In genomic region chr11:128728767-128729587, GRCh38 we compare ENCODE assay signal across 12 cellular contexts. TPM values are rescaled to one million over a fixed set of nuclear protein-coding genes. Genes with fewer than 3 reads are reported as not detected.
DNase-seq lines count a peak whose midpoint lies in the region; ATAC-seq and TF ChIP-seq lines count a peak whose summit lies in the region.
"Had no signal": no experiment of that assay in that cellular context is flagged by ENCODE, and none has a peak within 500 bp of the region (broad histone marks: within the 10 kb centered on the region; RNA-seq: fewer than 3 reads in every experiment).

No MANE protein-coding gene starts in this region.

- peaks cover 97 to 100% (median 100%) of the 10 kb centered on the region in 3 donors for H3K4me1 Mint-ChIP-seq in CD8-positive, alpha-beta memory T cell
- peaks cover 98% of the 10 kb centered on the region for H3K4me1 Mint-ChIP-seq in activated naive CD8-positive, alpha-beta T cell (ENCODE audit: low read depth)
- peaks cover 71 to 100% (median 98%) of the 10 kb centered on the region in 4 donors for H3K4me1 Mint-ChIP-seq in naive thymus-derived CD8-positive, alpha-beta T cell

- peaks cover 0 to 2% (median 2%) of the 10 kb centered on the region in 5 donors for H3K9me3 Mint-ChIP-seq in CD8-positive, alpha-beta memory T cell
- H3K9me3 Mint-ChIP-seq in activated naive CD8-positive, alpha-beta T cell (ENCODE audit: low read depth): no peaks in the 10 kb centered on the region
- H3K9me3 Mint-ChIP-seq in naive thymus-derived CD8-positive, alpha-beta T cell: peaks cover 0 to 2% (median 0%) of the 10 kb centered on the region in 9 donors

- H3K4me3 ChIP-seq in CD8-positive, alpha-beta memory T cell (ENCODE audit: low read length): peak overlapping the region; percentile 51
- H3K4me3 ChIP-seq in Karpas-422 (ENCODE audit: low read length) (no peak overlapping the region), gastroesophageal sphincter (no peak overlapping the region)
- H3K4me3 ChIP-seq: testis had no signal

- TF ChIP-seq CTCF in gastroesophageal sphincter (IDR thresholded peaks at IDR 0.05): no peak

- WGBS in gastroesophageal sphincter (ENCODE audit: low coverage in 1 of 2), 2 donors: 57 to 75% methylated on average over 8 to 11 of the region's 13 CpGs

- no peaks in the 10 kb centered on the region for H3K9me2 ChIP-seq in Karpas-422 (replicated peaks; ENCODE audit: insufficient read depth, low read length)

- peak; percentile 31 to 55 for ATAC-seq in naive thymus-derived CD8-positive, alpha-beta T cell
- no peak for ATAC-seq in gastroesophageal sphincter

- no peak overlapping the region for H3K4me2 ChIP-seq in Karpas-422 (ENCODE audit: low read depth, low read length, poor library complexity, severe bottlenecking)

- no peaks in the 10 kb centered on the region for H3K9me3 ChIP-seq in CD8-positive, alpha-beta memory T cell (ENCODE audit: low read length)
- H3K9me3 ChIP-seq in Karpas-422 (ENCODE audit: low read length) (no peaks in the 10 kb centered on the region), gastroesophageal sphincter (no peaks in the 10 kb centered on the region)
- H3K9me3 ChIP-seq: testis had no signal

- H3K36me3 Mint-ChIP-seq in CD8-positive, alpha-beta memory T cell: peaks cover 0 to 6% (median 5%) of the 10 kb centered on the region in 3 donors
- peaks cover 9% of the 10 kb centered on the region for H3K36me3 Mint-ChIP-seq in activated naive CD8-positive, alpha-beta T cell
- H3K36me3 Mint-ChIP-seq in naive thymus-derived CD8-positive, alpha-beta T cell: peaks cover 0 to 7% (median 0%) of the 10 kb centered on the region in 3 donors
- H3K36me3 Mint-ChIP-seq: brain had no signal

- POLR2A ChIA-PET in CD8-positive, alpha-beta memory T cell (lab: Charles Lee): interaction anchor here (0.6 to 1.4 kb wide), 4 partner anchors 10 to 439 kb away, joined by 3 read pairs; partner anchors contain the start of gene FLI1
- POLR2A ChIA-PET in naive thymus-derived CD8-positive, alpha-beta T cell (lab: Charles Lee): interaction anchor here (1.2 to 6.8 kb wide), 13 partner anchors 9 to 96 kb away, joined by 3 to 81 read pairs (median 5); partner anchors contain the start of gene FLI1

- TF ChIP-seq POLR2A in gastroesophageal sphincter (IDR thresholded peaks at IDR 0.05): no peak

- H4K20me1 ChIP-seq in Karpas-422 (ENCODE audit: insufficient read depth, low read depth, low read length): no peaks in the 10 kb centered on the region

- no peak for TF ChIP-seq EP300 in gastroesophageal sphincter (IDR thresholded peaks at IDR 0.05)

- H3K27me3 ChIP-seq in CD8-positive, alpha-beta memory T cell (ENCODE audit: insufficient read depth, low read length, poor library complexity, severe bottlenecking): no peaks in the 10 kb centered on the region
- H3K27me3 ChIP-seq in Karpas-422 (ENCODE audit: low read length) (no peaks in the 10 kb centered on the region), gastroesophageal sphincter (no peaks in the 10 kb centered on the region)
- H3K27me3 ChIP-seq: testis had no signal

- no peak overlapping the region for H3K27ac ChIP-seq in CD8-positive, alpha-beta memory T cell (ENCODE audit: low read depth, low read length)
- no peak overlapping the region for H3K27ac ChIP-seq in Karpas-422 (ENCODE audit: low read length)
- H3K27ac ChIP-seq in gastroesophageal sphincter: peak overlapping the region in 2 of 4 donors; percentile 39 to 73

- peaks cover 99% of the 10 kb centered on the region for H3K4me1 ChIP-seq in CD8-positive, alpha-beta memory T cell (ENCODE audit: insufficient read depth, low read length)
- H3K4me1 ChIP-seq in Karpas-422 (ENCODE audit: low read length) (peaks cover 41% of the 10 kb centered on the region), gastroesophageal sphincter (peaks cover 0 to 66% (median 6%) of the 10 kb centered on the region in 3 donors)

- CTCF ChIA-PET in CD8-positive, alpha-beta memory T cell (lab: Charles Lee): interaction anchor here (0.9 to 3.9 kb wide), 8 partner anchors 10 to 47 kb away, joined by 3 to 14 read pairs (median 4); no protein-coding TSS in a partner anchor

- H3K36me3 ChIP-seq in CD8-positive, alpha-beta memory T cell (ENCODE audit: insufficient read depth, low read length): no peaks in the 10 kb centered on the region
- H3K36me3 ChIP-seq in Karpas-422 (ENCODE audit: insufficient read depth, low read length) (no peaks in the 10 kb centered on the region), gastroesophageal sphincter (no peaks in the 10 kb centered on the region)

- peak in 2 of 5 donors; percentile 46 to 54 for DNase-seq in CD8-positive, alpha-beta memory T cell
- DNase-seq in Karpas-422 (peak; percentile 27), NCI-H146 treated with DMSO at 0.1 percent for 48 hours (lab: John Stamatoyannopoulos, UW; ENCODE audit: unreplicated experiment) (no peak), NCI-H1105 treated with DMSO at 0.1 percent for 48 hours (lab: John Stamatoyannopoulos, UW) (no peak)
- peak in 5 of 10 donors; percentile 30 to 69 (median 54) for DNase-seq in naive thymus-derived CD8-positive, alpha-beta T cell
- DNase-seq: activated CD4-positive, alpha-beta T cell treated with anti-CD3 and anti-CD28 coated beads for 1 hour; NCI-H2029 treated with DMSO at 0.1 percent for 48 hours; stimulated activated CD4-positive, alpha-beta T cell treated with anti-CD3 and anti-CD28 coated beads, Interleukin-2, amount 100 ng/mL, for 48 hours; testis had no signal

- no peak overlapping the region for H3K9ac ChIP-seq in Karpas-422 (ENCODE audit: low read length)

- H3K4me3 Mint-ChIP-seq in CD8-positive, alpha-beta memory T cell: peak overlapping the region; percentile 68 to 90 (median 86)
- peak overlapping the region; percentile 75 for H3K4me3 Mint-ChIP-seq in activated naive CD8-positive, alpha-beta T cell
- H3K4me3 Mint-ChIP-seq in naive thymus-derived CD8-positive, alpha-beta T cell: peak overlapping the region; percentile 65 to 90 (median 86)
- H3K4me3 Mint-ChIP-seq: brain had no signal

- no peak overlapping the region for H2AFZ ChIP-seq in Karpas-422 (ENCODE audit: low read length)

- no peaks in the 10 kb centered on the region for H3K79me2 ChIP-seq in Karpas-422 (ENCODE audit: low read length)

- peaks cover 0 to 11% of the 10 kb centered on the region in 2 donors for H3K27me3 Mint-ChIP-seq in CD8-positive, alpha-beta memory T cell
- H3K27me3 Mint-ChIP-seq in activated naive CD8-positive, alpha-beta T cell: no peaks in the 10 kb centered on the region
- peaks cover 0 to 2% (median 0%) of the 10 kb centered on the region in 5 donors for H3K27me3 Mint-ChIP-seq in naive thymus-derived CD8-positive, alpha-beta T cell

- H3K27ac Mint-ChIP-seq in CD8-positive, alpha-beta memory T cell: peak overlapping the region; percentile 88 to 95 (median 93)
- H3K27ac Mint-ChIP-seq in activated naive CD8-positive, alpha-beta T cell: peak overlapping the region; percentile 90
- H3K27ac Mint-ChIP-seq in naive thymus-derived CD8-positive, alpha-beta T cell: peak overlapping the region; percentile 86 to 98 (median 93)
- H3K27ac Mint-ChIP-seq: brain had no signal

RNA-seq across cellular contexts. Expression of gene FLI1, which starts 35.1 kb away (rescaled TPM):
- total RNA-seq in CD8-positive, alpha-beta memory T cell: 10 to 100 TPM; 41.7 to 45.2 TPM
- polyA plus RNA-seq in CD8-positive, alpha-beta memory T cell: 89.2 TPM
- total RNA-seq in Karpas-422 (2014; rRNA removed; shearing (Covaris generic); ENCODE audit: low replicate concordance): 2.6 and 9.4 TPM in 2 replicates
- total RNA-seq in naive thymus-derived CD8-positive, alpha-beta T cell: 10 to 100 TPM; 87.7 to 87.9 TPM
- polyA plus RNA-seq in naive thymus-derived CD8-positive, alpha-beta T cell: 10 to 100 TPM; 54.9 to 64.5 (median 58.7) TPM
- total RNA-seq in gastroesophageal sphincter: 10 to 100 TPM; 13.8 to 21.6 (median 17.9) TPM
